18 cellular contexts compared by ENCODE assay signal in genomic region chr17:163514-164103, GRCh38. TPM values are rescaled to one million over a fixed set of nuclear protein-coding genes. Genes with fewer than 3 reads are reported as not detected.
DNase-seq lines count a peak whose midpoint lies in the region; ATAC-seq and TF ChIP-seq lines count a peak whose summit lies in the region.
"Had no signal": no experiment of that assay in that cellular context is flagged by ENCODE, and none has a peak within 500 bp of the region (broad histone marks: within the 10 kb centered on the region; RNA-seq: fewer than 3 reads in every experiment).

No MANE protein-coding gene starts in this region.

- no peak for TF ChIP-seq POLR2A in tibial nerve (IDR thresholded peaks at IDR 0.05)

- no peaks in the 10 kb centered on the region for H3K9me3 ChIP-seq in tibial nerve
- H3K9me3 ChIP-seq: SJSA1 had no signal

- H3K4me3 ChIP-seq in WI38 (ENCODE audit: low read depth, low read length), result no peak overlapping the region
- H3K4me3 ChIP-seq in tibial nerve, result no peak overlapping the region
- H3K4me3 ChIP-seq: SJSA1 had no signal

- H3K27ac ChIP-seq in tibial nerve, result no peak overlapping the region
- H3K27ac ChIP-seq: parathyroid adenoma, SJSA1 had no signal

- DNase-seq in Right ventricle myocardium inferior (ENCODE audit: missing footprints) (no peak), Right ventricle myocardium superior (no peak), iPS-NIHi11 (ENCODE audit: low spot score) (peak; percentile 53), type B pancreatic cell (ENCODE audit: extremely low spot score, unreplicated experiment) (no peak), tibial nerve (ENCODE audit: low spot score in 2 of 2) (no peak), 8988T (no peak)
- DNase-seq: activated naive CD4-positive, alpha-beta T cell treated with anti-CD3 and anti-CD28 coated beads, Interleukin-2, amount 10 ng/mL, durations not matched to agents 7 days and 5 days; central memory CD4-positive, alpha-beta T cell; erythroblast; mesendoderm; NCI-H1092 treated with DMSO at 0.1 percent for 48 hours; NCI-H526 treated with DMSO at 0.1 percent for 48 hours had no signal

- H3K27me3 ChIP-seq in tibial nerve, result no peaks in the 10 kb centered on the region
- H3K27me3 ChIP-seq: SJSA1 had no signal

- no peaks in the 10 kb centered on the region for H3K27me3 Mint-ChIP-seq in type B pancreatic cell

- WGBS in tibial nerve, 2 donors, result 79 to 80% methylated on average over 10 to 11 of the region's 11 CpGs

- TF ChIP-seq EP300 in tibial nerve (IDR thresholded peaks at IDR 0.05), result no peak

- no peaks in the 10 kb centered on the region for H3K36me3 ChIP-seq in tibial nerve
- H3K36me3 ChIP-seq: SJSA1 had no signal

- intact Hi-C loops in Right ventricle myocardium inferior (cut with DNase I), result loop anchor here (2.0 kb wide), 1 partner anchor 223 kb away; no protein-coding TSS in a partner anchor
- intact Hi-C loops in Right ventricle myocardium superior (cut with DNase I), result no loop called here

- H3K4me1 ChIP-seq in tibial nerve, result no peaks in the 10 kb centered on the region
- H3K4me1 ChIP-seq: parathyroid adenoma, SJSA1 had no signal

- H3K4me3 Mint-ChIP-seq in type B pancreatic cell, result no peak overlapping the region
- H3K4me3 Mint-ChIP-seq: activated naive CD4-positive, alpha-beta T cell treated with anti-CD3 and anti-CD28 coated beads, Interleukin-2, amount 10 ng/mL, durations not matched to agents 7 days and 5 days had no signal

- H3K36me3 Mint-ChIP-seq in type B pancreatic cell, result no peaks in the 10 kb centered on the region
- H3K36me3 Mint-ChIP-seq: activated naive CD4-positive, alpha-beta T cell treated with anti-CD3 and anti-CD28 coated beads, Interleukin-2, amount 10 ng/mL, durations not matched to agents 7 days and 5 days had no signal

- peaks cover 5% of the 10 kb centered on the region for H3K4me1 Mint-ChIP-seq in type B pancreatic cell (ENCODE audit: unreplicated experiment)
- H3K4me1 Mint-ChIP-seq: activated naive CD4-positive, alpha-beta T cell treated with anti-CD3 and anti-CD28 coated beads, Interleukin-2, amount 10 ng/mL, durations not matched to agents 7 days and 5 days had no signal

- no peak overlapping the region for H3K27ac Mint-ChIP-seq in type B pancreatic cell
- H3K27ac Mint-ChIP-seq: activated naive CD4-positive, alpha-beta T cell treated with anti-CD3 and anti-CD28 coated beads, Interleukin-2, amount 10 ng/mL, durations not matched to agents 7 days and 5 days had no signal

- H3K9me3 Mint-ChIP-seq in type B pancreatic cell, result no peaks in the 10 kb centered on the region
- H3K9me3 Mint-ChIP-seq: activated naive CD4-positive, alpha-beta T cell treated with anti-CD3 and anti-CD28 coated beads, Interleukin-2, amount 10 ng/mL, durations not matched to agents 7 days and 5 days had no signal

- ATAC-seq in Right ventricle myocardium inferior (peak; percentile 15), Right ventricle myocardium superior (ENCODE audit: poor library complexity) (no peak), GM19351 (IDR thresholded peaks at IDR 0.05; ENCODE audit: unreplicated experiment) (no peak)

- TF ChIP-seq CTCF in WI38 (IDR thresholded peaks at IDR 0.05; ENCODE audit: low read depth, low read length) (peak; percentile 56), type B pancreatic cell (conservative IDR thresholded peaks at IDR 0.05) (peak; percentile 52), tibial nerve (IDR thresholded peaks at IDR 0.05) (no peak)

RNA-seq across cellular contexts. Expression of gene DOC2B, which starts 17.8 kb away (rescaled TPM):
- 4.5 TPM for total RNA-seq in Right ventricle myocardium inferior
- total RNA-seq in Right ventricle myocardium superior, result 3.4 TPM
- 3.1 and 6.3 TPM in 2 replicates for total RNA-seq in type B pancreatic cell (ENCODE audit: low replicate concordance)
- total RNA-seq in tibial nerve, result 10 to 100 TPM; 11.7 to 29.4 (median 16.0) TPM
- total RNA-seq: HT1080, SJSA1 had no signal

RNA-seq across cellular contexts. Expression of gene SCGB1C2, which starts 26.2 kb away (rescaled TPM):
- total RNA-seq in Right ventricle myocardium inferior (not detected), Right ventricle myocardium superior (not detected), type B pancreatic cell (ENCODE audit: low replicate concordance) (not detected in 2 replicates), tibial nerve (not detected)
- total RNA-seq: activated CD8-positive, alpha-beta memory T cell treated with anti-CD3 and anti-CD28 coated beads for 36 hours; HT1080; SJSA1 had no signal

Comparison
In these comparisons a context has a peak if more than half of its experiments do, and no peak if none do; other contexts are left out.
1. CTCF ChIP-seq: peak in WI38 (single experiment) and type B pancreatic cell (single experiment); none in tibial nerve (0 of 5).